In the genomic region with DNA sequence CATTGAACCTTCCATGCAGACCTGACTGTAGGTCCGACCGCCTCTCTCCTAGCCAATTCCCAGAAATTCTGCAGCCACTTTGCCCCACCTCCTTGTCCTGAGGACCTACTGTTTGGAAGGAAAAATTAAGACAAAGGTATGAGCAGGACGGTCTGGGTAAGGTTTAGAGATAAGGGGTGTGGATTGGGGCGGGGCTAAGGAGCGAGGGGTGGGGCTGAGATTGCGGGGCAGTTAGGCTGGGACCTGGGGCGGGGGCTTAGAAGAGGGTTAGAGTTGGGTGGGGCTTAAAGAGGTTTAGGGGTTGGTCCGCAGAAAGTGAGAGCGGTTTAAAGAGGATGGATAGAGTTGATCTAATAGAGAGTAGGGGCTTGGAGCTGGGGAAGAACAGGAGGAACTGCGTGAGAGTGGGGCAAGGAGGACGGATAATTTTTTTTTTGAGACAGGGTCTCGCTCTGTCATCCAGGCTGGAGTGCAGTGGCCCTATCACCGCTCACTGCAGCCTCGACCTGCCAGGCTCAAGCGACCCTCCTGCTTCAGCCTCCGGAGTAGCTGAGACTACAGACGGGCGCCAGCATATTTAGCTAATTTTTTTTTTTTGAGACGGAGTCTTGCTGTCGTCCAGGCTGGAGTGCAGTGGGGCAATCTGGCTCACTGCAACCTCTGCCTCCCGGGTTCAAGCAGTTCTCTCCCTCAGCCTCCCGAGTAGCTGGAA, we compare ENCODE assay signal across 9 cellular contexts. TPM values are rescaled to one million over a fixed set of nuclear protein-coding genes. Genes with fewer than 3 reads are reported as not detected.
DNase-seq lines count a peak whose midpoint lies in the region; ATAC-seq, FAIRE-seq and TF ChIP-seq lines count a peak whose summit lies in the region.
"Had no signal": no experiment of that assay in that cellular context is flagged by ENCODE, and none has a peak within 500 bp of the region (broad histone marks: within the 10 kb centered on the region; RNA-seq: fewer than 3 reads in every experiment).

No MANE protein-coding gene starts in this region.

- FAIRE-seq in HTR-8/SVneo (lab: Jason Lieb, UNC) = no peak

- peaks cover 9% of the 10 kb centered on the region for H3K36me3 Mint-ChIP-seq in activated naive CD8-positive, alpha-beta T cell treated with anti-CD3 and anti-CD28 coated beads, Interleukin-2, amount 50 U/mL, for 24 hours (ENCODE audit: low read depth)

- H3K27me3 Mint-ChIP-seq in activated naive CD8-positive, alpha-beta T cell treated with anti-CD3 and anti-CD28 coated beads, Interleukin-2, amount 50 U/mL, for 24 hours = no peaks in the 10 kb centered on the region

- no peaks in the 10 kb centered on the region for H3K36me3 ChIP-seq in H7 (replicated peaks; ENCODE audit: control insufficient read depth, insufficient read depth, low read length)
- no peaks in the 10 kb centered on the region for H3K36me3 ChIP-seq in mucosa of descending colon (ENCODE audit: low read depth)
- H3K36me3 ChIP-seq in effector memory CD4-positive, alpha-beta T cell (ENCODE audit: control insufficient read depth, insufficient read depth, low read length) = peaks cover 4% of the 10 kb centered on the region

- H3K27ac ChIP-seq in 22Rv1 = peak overlapping the region; percentile 98
- H3K27ac ChIP-seq in effector memory CD4-positive, alpha-beta T cell (ENCODE audit: insufficient read depth, low read length, poor library complexity, severe bottlenecking) = no peak overlapping the region

- no peak overlapping the region for H3K4me3 ChIP-seq in H7 (ENCODE audit: insufficient read depth, low read depth, low read length)
- no peak overlapping the region for H3K4me3 ChIP-seq in mucosa of descending colon
- no peak overlapping the region for H3K4me3 ChIP-seq in effector memory CD4-positive, alpha-beta T cell (ENCODE audit: insufficient read depth, low read depth, low read length, poor library complexity, severe bottlenecking)

- H3K27ac Mint-ChIP-seq in activated naive CD8-positive, alpha-beta T cell treated with anti-CD3 and anti-CD28 coated beads, Interleukin-2, amount 50 U/mL, for 24 hours = no peak overlapping the region

- no peaks in the 10 kb centered on the region for H3K9me3 ChIP-seq in mucosa of descending colon
- no peaks in the 10 kb centered on the region for H3K9me3 ChIP-seq in effector memory CD4-positive, alpha-beta T cell (ENCODE audit: control insufficient read depth, low read length)

- H3K9me3 Mint-ChIP-seq in activated naive CD8-positive, alpha-beta T cell treated with anti-CD3 and anti-CD28 coated beads, Interleukin-2, amount 50 U/mL, for 24 hours = peaks cover 2% of the 10 kb centered on the region

- intact Hi-C loops in mucosa of descending colon (cut with DNase I, micrococcal nuclease) = no loop called here

- no peaks in the 10 kb centered on the region for H3K27me3 ChIP-seq in H7 (ENCODE audit: control insufficient read depth, insufficient read depth, low read length)
- H3K27me3 ChIP-seq in effector memory CD4-positive, alpha-beta T cell (replicated peaks; ENCODE audit: control insufficient read depth, insufficient read depth, low read length, poor library complexity, severe bottlenecking) = no peaks in the 10 kb centered on the region

- DNase-seq in H7 (peak; percentile 88), mucosa of descending colon (peak in 2 of 3 donors; percentile 58 to 61), HTR-8/SVneo (ENCODE audit: insufficient read length, low spot score) (no peak), SHP77 treated with DMSO at 0.1 percent for 48 hours (lab: John Stamatoyannopoulos, UW) (no peak)
- DNase-seq in activated naive CD8-positive, alpha-beta T cell treated with anti-CD3 and anti-CD28 coated beads, Interleukin-2, amount 50 U/mL, for 24 hours = no peak
- no peak for DNase-seq in stimulated activated CD4-positive, alpha-beta T cell treated with anti-CD3 and anti-CD28 coated beads, Interleukin-4, amount 100 ng/mL, for 4 hours
- no peak for DNase-seq in effector memory CD4-positive, alpha-beta T cell

- no peak for TF ChIP-seq CTCF in 22Rv1 (IDR thresholded peaks at IDR 0.05)
- TF ChIP-seq CTCF in mucosa of descending colon (IDR thresholded peaks at IDR 0.05) = no peak

- peaks cover 50% of the 10 kb centered on the region for H3K4me1 Mint-ChIP-seq in activated naive CD8-positive, alpha-beta T cell treated with anti-CD3 and anti-CD28 coated beads, Interleukin-2, amount 50 U/mL, for 24 hours

- ATAC-seq in activated naive CD8-positive, alpha-beta T cell treated with anti-CD3 and anti-CD28 coated beads, Interleukin-2, amount 50 U/mL, for 24 hours = no peak
- no peak for ATAC-seq in mucosa of descending colon
- ATAC-seq: activated CD4-positive, CD25-positive, alpha-beta regulatory T cell treated with anti-CD3 and anti-CD28 coated beads, Interleukin-2, amount 50 U/mL, for 24 hours had no signal

- peak overlapping the region; percentile 36 for H3K4me3 Mint-ChIP-seq in activated naive CD8-positive, alpha-beta T cell treated with anti-CD3 and anti-CD28 coated beads, Interleukin-2, amount 50 U/mL, for 24 hours

- peaks cover 38% of the 10 kb centered on the region for H3K4me1 ChIP-seq in mucosa of descending colon (ENCODE audit: low read depth)
- H3K4me1 ChIP-seq in effector memory CD4-positive, alpha-beta T cell (ENCODE audit: control insufficient read depth, insufficient read depth, low read length, poor library complexity, severe bottlenecking) = peaks cover 19% of the 10 kb centered on the region

RNA-seq across cellular contexts. Expression of gene ZNF865, which starts 1.7 kb away (rescaled TPM):
- total RNA-seq in H7 (2014; rRNA removed; shearing (Covaris generic)) = 3.5 and 4.9 TPM in 2 replicates
- 10 to 100 TPM; 12.7 to 18.5 (median 13.2) TPM for total RNA-seq in mucosa of descending colon

RNA-seq across cellular contexts. Expression of gene ZNF524, which starts 3.6 kb away (rescaled TPM):
- total RNA-seq in H7 (2014; rRNA removed; shearing (Covaris generic)) = 11.2 and 13.6 TPM in 2 replicates
- total RNA-seq in mucosa of descending colon = 10 to 100 TPM; 25.5 to 27.1 (median 26.5) TPM

RNA-seq across cellular contexts. Expression of gene FIZ1, which starts 4.4 kb away (rescaled TPM):
- 4.3 and 4.7 TPM in 2 replicates for total RNA-seq in H7 (2014; rRNA removed; shearing (Covaris generic))
- 10 to 100 TPM; 15.7 to 20.3 (median 20.0) TPM for total RNA-seq in mucosa of descending colon

RNA-seq across cellular contexts. Expression of gene ZNF784, which starts 20.6 kb away (rescaled TPM):
- 9.8 and 12.5 TPM in 2 replicates for total RNA-seq in H7 (2014; rRNA removed; shearing (Covaris generic))
- total RNA-seq in mucosa of descending colon = 10 to 100 TPM in 2 of 3 donors, 1 to 10 TPM in 1; 8.7 to 13.8 (median 10.1) TPM

RNA-seq across cellular contexts. Expression of gene ZNF579, which starts 23.1 kb away (rescaled TPM):
- total RNA-seq in H7 (2014; rRNA removed; shearing (Covaris generic)) = 17.2 and 20.5 TPM in 2 replicates
- total RNA-seq in mucosa of descending colon = 10 to 100 TPM in 1 of 3 donors, 1 to 10 TPM in 2; 6.2 to 13.6 (median 7.2) TPM

Comparison
In these comparisons a context has a peak if more than half of its experiments do, and no peak if none do; other contexts are left out.
1. DNase-seq: peak in H7 (single experiment) and mucosa of descending colon (2 of 3); none in activated naive CD8-positive, alpha-beta T cell treated with anti-CD3 and anti-CD28 coated beads, Interleukin-2, amount 50 U/mL, for 24 hours (single experiment), HTR-8/SVneo (single experiment), stimulated activated CD4-positive, alpha-beta T cell treated with anti-CD3 and anti-CD28 coated beads, Interleukin-4, amount 100 ng/mL, for 4 hours (0 of 2), effector memory CD4-positive, alpha-beta T cell (0 of 3) and SHP77 treated with DMSO at 0.1 percent for 48 hours (single experiment).